ENCODE assay signal across 8 cellular contexts in the genomic region with DNA sequence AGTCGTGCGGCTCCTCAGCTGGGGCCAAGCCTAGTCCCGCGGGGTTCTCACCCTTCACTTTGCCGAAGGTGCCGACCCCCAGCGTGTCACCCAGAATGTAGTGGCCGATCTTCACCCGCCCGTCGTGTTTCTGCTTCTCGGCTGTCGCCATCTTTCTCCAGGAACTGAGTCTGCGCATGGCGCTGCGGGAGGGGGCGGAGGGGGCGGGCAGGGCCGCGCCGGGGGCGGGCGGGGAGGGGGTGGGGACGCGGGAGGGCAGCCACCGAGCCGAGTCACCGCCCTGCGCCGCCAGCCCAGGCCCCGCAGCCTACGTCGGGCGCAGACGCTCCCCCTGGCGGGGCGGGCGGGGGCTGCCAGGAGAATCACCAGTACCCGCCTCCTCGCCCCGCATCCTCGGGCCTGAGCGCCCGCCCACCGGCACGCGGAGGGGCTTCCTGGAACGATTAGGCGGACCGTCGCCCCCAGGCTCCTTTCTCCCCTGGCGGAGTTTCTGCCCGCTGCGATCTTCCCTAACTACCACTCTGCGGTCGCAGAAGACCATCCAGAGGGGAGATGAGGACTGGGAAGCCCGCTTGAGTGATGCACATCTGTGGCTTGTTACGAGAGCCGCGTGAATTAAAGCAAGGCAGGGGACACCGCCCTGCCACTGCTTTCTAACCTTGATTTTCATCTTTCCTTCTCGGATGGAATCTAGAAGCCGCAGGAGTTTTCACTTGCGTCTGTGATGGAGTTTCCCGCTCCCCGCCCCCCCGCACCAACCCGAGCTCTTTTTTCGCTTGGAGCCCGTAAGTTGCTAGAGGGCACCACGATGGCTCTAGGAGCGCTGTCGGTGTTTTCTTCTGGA. TPM values are rescaled to one million over a fixed set of nuclear protein-coding genes. Genes with fewer than 3 reads are reported as not detected.
A peak's percentile ranks its signal among the peaks of the same experiment; 100 is the strongest.
DNase-seq lines count a peak whose midpoint lies in the region; ATAC-seq and TF ChIP-seq lines count a peak whose summit lies in the region.

Gene PRKAA1, minus strand, starts transcription at position 363 of the 844 bp plus-strand sequence. Its CDS starts 185 bp downstream, at position 178.

- DNase-seq in NCI-H1105 treated with DMSO at 0.1 percent for 48 hours (lab: John Stamatoyannopoulos, UW), result peak; percentile 84
- DNase-seq in SKM-1 treated with dmso at 0.1 percent for 144 hours (lab: John Stamatoyannopoulos, UW; ENCODE audit: unreplicated experiment), result peak; percentile 87
- peak; percentile 95 for DNase-seq in glutamatergic neuron
- DNase-seq in ovary, result peak; percentile 85 to 94 (median 91)

- H3K4me3 ChIP-seq in ovary (peak within 1 kb of the TSS; percentile 95), thymus (ENCODE audit: low read length) (peak within 1 kb of the TSS; percentile 73)

- no peaks in the 10 kb centered on the region for H3K9me3 ChIP-seq in ovary
- H3K9me3 ChIP-seq in thymus (ENCODE audit: control insufficient read depth), result no peaks in the 10 kb centered on the region

- no peaks in the 10 kb centered on the region for H3K9me3 Mint-ChIP-seq in activated naive CD8-positive, alpha-beta T cell (ENCODE audit: low read depth)
- H3K9me3 Mint-ChIP-seq in glutamatergic neuron (ENCODE audit: unreplicated experiment), result peaks cover 9% of the 10 kb centered on the region

- H3K27me3 ChIP-seq in ovary (no peaks in the 10 kb centered on the region), thymus (ENCODE audit: control insufficient read depth, insufficient read depth) (no peaks in the 10 kb centered on the region)

- peak; percentile 61 for TF ChIP-seq POLR2A in ovary (IDR thresholded peaks at IDR 0.05)

- peak; percentile 96 for ATAC-seq in HG02759 (IDR thresholded peaks at IDR 0.05; ENCODE audit: unreplicated experiment)

- H3K4me1 Mint-ChIP-seq in activated naive CD8-positive, alpha-beta T cell (ENCODE audit: low read depth), result peaks cover 46% of the 10 kb centered on the region
- peaks cover 10% of the 10 kb centered on the region for H3K4me1 Mint-ChIP-seq in glutamatergic neuron (ENCODE audit: low read depth, unreplicated experiment)

- peak within 1 kb of the TSS; percentile 93 to 96 for H3K27ac ChIP-seq in ovary
- peak within 1 kb of the TSS; percentile 92 for H3K27ac ChIP-seq in thymus (ENCODE audit: low read depth)

- peak within 1 kb of the TSS; percentile 92 for H3K4me3 Mint-ChIP-seq in activated naive CD8-positive, alpha-beta T cell
- peak within 1 kb of the TSS; percentile 96 for H3K4me3 Mint-ChIP-seq in glutamatergic neuron (ENCODE audit: unreplicated experiment)

- H3K36me3 ChIP-seq in ovary (no peaks in the 10 kb centered on the region), thymus (ENCODE audit: control insufficient read depth, insufficient read depth) (no peaks in the 10 kb centered on the region)

- no peaks in the 10 kb centered on the region for H3K27me3 Mint-ChIP-seq in activated naive CD8-positive, alpha-beta T cell
- peaks cover 10% of the 10 kb centered on the region for H3K27me3 Mint-ChIP-seq in glutamatergic neuron (ENCODE audit: unreplicated experiment)

- peak within 1 kb of the TSS; percentile 94 for H3K27ac Mint-ChIP-seq in activated naive CD8-positive, alpha-beta T cell
- peak within 1 kb of the TSS; percentile 97 for H3K27ac Mint-ChIP-seq in glutamatergic neuron (ENCODE audit: unreplicated experiment)

- TF ChIP-seq CTCF in GM12874 (IDR thresholded peaks at IDR 0.05; ENCODE audit: insufficient read depth, low read depth, low read length) (peak; percentile 79), glutamatergic neuron (IDR thresholded peaks at IDR 0.05; ENCODE audit: partially characterized antibody, unreplicated experiment) (peak; percentile 89), ovary (IDR thresholded peaks at IDR 0.05) (peak; percentile 64 to 68 (median 67))

- intact Hi-C loops in ovary (cut with DNase I), result no loop called here

- H3K4me1 ChIP-seq in ovary (ENCODE audit: insufficient read depth) (peaks cover 4% of the 10 kb centered on the region), thymus (ENCODE audit: control insufficient read depth, insufficient read depth, low read length) (peaks cover 6% of the 10 kb centered on the region)

- peaks cover 8% of the 10 kb centered on the region for H3K36me3 Mint-ChIP-seq in activated naive CD8-positive, alpha-beta T cell
- H3K36me3 Mint-ChIP-seq in glutamatergic neuron (ENCODE audit: unreplicated experiment), result peaks cover 5% of the 10 kb centered on the region

- WGBS in ovary, 3 donors, result 0 to 1% (median 0%) methylated on average over 38 to 73 of the region's 73 CpGs
- under 1% methylated on average over 73 of the region's 73 CpGs for WGBS in thymus

- TF ChIP-seq EP300 in ovary (IDR thresholded peaks at IDR 0.05), result peak; percentile 52

RNA-seq across cellular contexts. Expression of gene PRKAA1, which starts in this region (rescaled TPM):
- total RNA-seq in glutamatergic neuron (ENCODE audit: unreplicated experiment) (49.0 TPM), ovary (10 to 100 TPM; 50.3 to 77.1 (median 60.0) TPM)
- polyA plus RNA-seq in ovary (10 to 100 TPM; 22.9 to 56.1 TPM), thymus (31.6 TPM)

Comparison
In these comparisons a context has a peak if more than half of its experiments do, and no peak if none do; other contexts are left out.
1. Peak in every context shown above with its lines: DNase-seq, ATAC-seq, H3K4me3 ChIP-seq and H3K27ac ChIP-seq.